In the genomic region with DNA sequence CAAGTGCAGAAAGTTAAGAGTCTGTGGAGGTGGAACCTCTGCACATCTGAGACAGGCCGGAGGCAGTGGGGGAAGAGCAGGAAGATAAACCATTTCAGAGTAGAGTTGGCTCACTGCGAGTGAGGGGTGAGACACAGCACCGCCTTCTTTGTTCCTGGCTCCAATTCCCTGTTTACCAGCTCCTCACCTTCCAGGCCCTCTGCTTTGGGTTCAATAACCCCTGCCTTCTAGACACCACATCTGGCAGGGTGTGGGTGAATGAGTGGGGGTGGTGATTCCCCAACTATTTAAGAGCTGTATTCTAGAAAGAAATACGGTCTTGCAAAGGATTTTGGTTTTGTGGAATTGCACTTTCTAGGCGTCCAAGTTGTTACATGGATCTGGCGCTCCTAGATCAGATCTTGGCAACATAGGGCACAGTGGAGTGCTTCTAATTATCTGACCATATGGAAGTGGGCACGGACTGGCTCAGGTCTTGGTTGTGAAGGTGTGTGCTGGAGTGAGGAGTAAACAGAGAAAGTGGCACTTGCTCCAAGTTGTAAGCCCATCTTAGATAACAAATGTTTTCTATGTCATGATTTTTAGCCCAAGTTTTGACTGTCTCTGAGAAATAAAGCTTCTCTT, we compare ENCODE assay signal across 2 cellular contexts.
TF ChIP-seq lines count a peak whose summit lies in the region.

No MANE protein-coding gene starts in this region.

TF ChIP-seq in liver, 16 proteins besides CTCF, POLR2A, EP300 and RAD21 (continued from another document):
- TF ChIP-seq, protein P1, sequence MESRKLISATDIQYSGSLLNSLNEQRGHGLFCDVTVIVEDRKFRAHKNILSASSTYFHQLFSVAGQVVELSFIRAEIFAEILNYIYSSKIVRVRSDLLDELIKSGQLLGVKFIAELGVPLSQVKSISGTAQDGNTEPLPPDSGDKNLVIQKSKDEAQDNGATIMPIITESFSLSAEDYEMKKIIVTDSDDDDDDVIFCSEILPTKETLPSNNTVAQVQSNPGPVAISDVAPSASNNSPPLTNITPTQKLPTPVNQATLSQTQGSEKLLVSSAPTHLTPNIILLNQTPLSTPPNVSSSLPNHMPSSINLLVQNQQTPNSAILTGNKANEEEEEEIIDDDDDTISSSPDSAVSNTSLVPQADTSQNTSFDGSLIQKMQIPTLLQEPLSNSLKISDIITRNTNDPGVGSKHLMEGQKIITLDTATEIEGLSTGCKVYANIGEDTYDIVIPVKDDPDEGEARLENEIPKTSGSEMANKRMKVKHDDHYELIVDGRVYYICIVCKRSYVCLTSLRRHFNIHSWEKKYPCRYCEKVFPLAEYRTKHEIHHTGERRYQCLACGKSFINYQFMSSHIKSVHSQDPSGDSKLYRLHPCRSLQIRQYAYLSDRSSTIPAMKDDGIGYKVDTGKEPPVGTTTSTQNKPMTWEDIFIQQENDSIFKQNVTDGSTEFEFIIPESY (IDR thresholded peaks at IDR 0.05), result peak; percentile 18
- TF ChIP-seq HNF4A (conservative IDR thresholded peaks at IDR 0.05) (peak; percentile 47 to 54), JUND (IDR thresholded peaks at IDR 0.05) (peak in 1 of 2 donors; percentile 8), HNF4G (IDR thresholded peaks at IDR 0.05) (no peak), YY1 (IDR thresholded peaks at IDR 0.05) (no peak), NR2F2 (IDR thresholded peaks at IDR 0.05) (no peak), SP1 (IDR thresholded peaks at IDR 0.05) (no peak), RXRA (IDR thresholded peaks at IDR 0.05) (peak; percentile 88 to 90), TAF1 (conservative IDR thresholded peaks at IDR 0.05) (no peak), FOXA1 (IDR thresholded peaks at IDR 0.05) (no peak), GABPA (IDR thresholded peaks at IDR 0.05 in 1 of 2, conservative IDR thresholded peaks at IDR 0.05 in 1 of 2) (no peak), FOXA2 (IDR thresholded peaks at IDR 0.05) (no peak)
- TF ChIP-seq, protein P2, sequence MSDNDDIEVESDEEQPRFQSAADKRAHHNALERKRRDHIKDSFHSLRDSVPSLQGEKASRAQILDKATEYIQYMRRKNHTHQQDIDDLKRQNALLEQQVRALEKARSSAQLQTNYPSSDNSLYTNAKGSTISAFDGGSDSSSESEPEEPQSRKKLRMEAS (IDR thresholded peaks at IDR 0.05), result no peak
- TF ChIP-seq, protein P3, sequence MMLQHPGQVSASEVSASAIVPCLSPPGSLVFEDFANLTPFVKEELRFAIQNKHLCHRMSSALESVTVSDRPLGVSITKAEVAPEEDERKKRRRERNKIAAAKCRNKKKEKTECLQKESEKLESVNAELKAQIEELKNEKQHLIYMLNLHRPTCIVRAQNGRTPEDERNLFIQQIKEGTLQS (IDR thresholded peaks at IDR 0.05), result no peak
- TF ChIP-seq, protein P4, sequence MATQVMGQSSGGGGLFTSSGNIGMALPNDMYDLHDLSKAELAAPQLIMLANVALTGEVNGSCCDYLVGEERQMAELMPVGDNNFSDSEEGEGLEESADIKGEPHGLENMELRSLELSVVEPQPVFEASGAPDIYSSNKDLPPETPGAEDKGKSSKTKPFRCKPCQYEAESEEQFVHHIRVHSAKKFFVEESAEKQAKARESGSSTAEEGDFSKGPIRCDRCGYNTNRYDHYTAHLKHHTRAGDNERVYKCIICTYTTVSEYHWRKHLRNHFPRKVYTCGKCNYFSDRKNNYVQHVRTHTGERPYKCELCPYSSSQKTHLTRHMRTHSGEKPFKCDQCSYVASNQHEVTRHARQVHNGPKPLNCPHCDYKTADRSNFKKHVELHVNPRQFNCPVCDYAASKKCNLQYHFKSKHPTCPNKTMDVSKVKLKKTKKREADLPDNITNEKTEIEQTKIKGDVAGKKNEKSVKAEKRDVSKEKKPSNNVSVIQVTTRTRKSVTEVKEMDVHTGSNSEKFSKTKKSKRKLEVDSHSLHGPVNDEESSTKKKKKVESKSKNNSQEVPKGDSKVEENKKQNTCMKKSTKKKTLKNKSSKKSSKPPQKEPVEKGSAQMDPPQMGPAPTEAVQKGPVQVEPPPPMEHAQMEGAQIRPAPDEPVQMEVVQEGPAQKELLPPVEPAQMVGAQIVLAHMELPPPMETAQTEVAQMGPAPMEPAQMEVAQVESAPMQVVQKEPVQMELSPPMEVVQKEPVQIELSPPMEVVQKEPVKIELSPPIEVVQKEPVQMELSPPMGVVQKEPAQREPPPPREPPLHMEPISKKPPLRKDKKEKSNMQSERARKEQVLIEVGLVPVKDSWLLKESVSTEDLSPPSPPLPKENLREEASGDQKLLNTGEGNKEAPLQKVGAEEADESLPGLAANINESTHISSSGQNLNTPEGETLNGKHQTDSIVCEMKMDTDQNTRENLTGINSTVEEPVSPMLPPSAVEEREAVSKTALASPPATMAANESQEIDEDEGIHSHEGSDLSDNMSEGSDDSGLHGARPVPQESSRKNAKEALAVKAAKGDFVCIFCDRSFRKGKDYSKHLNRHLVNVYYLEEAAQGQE (IDR thresholded peaks at IDR 0.05), result no peak

TF ChIP-seq in HepG2, 621 proteins besides CTCF, POLR2A, EP300 and RAD21 (continued from another document):
- TF ChIP-seq, protein P5, sequence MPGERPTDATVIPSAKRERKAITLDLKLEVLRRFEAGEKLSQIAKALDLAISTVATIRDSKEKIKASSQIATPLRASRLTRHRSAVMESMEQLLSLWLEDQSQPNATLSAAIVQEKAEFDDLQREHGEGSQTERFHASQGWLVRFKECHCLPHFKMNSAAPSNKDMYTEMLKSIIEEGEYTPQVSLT (CRISPR knock-in tag; IDR thresholded peaks at IDR 0.05; ENCODE audit: borderline replicate concordance, low read depth), result no peak
- TF ChIP-seq ATAD3A (CRISPR knock-in tag; IDR thresholded peaks at IDR 0.05), result no peak
- TF ChIP-seq GATAD2A (CRISPR knock-in tag; IDR thresholded peaks at IDR 0.05), result no peak
- TF ChIP-seq ZNF20 (CRISPR knock-in tag; IDR thresholded peaks at IDR 0.05), result no peak
- no peak for TF ChIP-seq MED13 (CRISPR knock-in tag; IDR thresholded peaks at IDR 0.05)
- TF ChIP-seq ZNF205 (CRISPR knock-in tag; IDR thresholded peaks at IDR 0.05), result no peak
- TF ChIP-seq NR1H2 (CRISPR knock-in tag; IDR thresholded peaks at IDR 0.05; ENCODE audit: borderline replicate concordance, low read depth), result no peak
- TF ChIP-seq CEBPG (CRISPR knock-in tag; IDR thresholded peaks at IDR 0.05), result no peak
- no peak for TF ChIP-seq ZNF235 (CRISPR knock-in tag; IDR thresholded peaks at IDR 0.05; ENCODE audit: borderline replicate concordance)
- TF ChIP-seq EZH2 (conservative IDR thresholded peaks at IDR 0.05; ENCODE audit: low read depth, low read length), result no peak
- TF ChIP-seq ZSCAN20 (CRISPR knock-in tag; IDR thresholded peaks at IDR 0.05; ENCODE audit: borderline replicate concordance), result no peak
- no peak for TF ChIP-seq ZNF615 (CRISPR knock-in tag; IDR thresholded peaks at IDR 0.05; ENCODE audit: borderline replicate concordance)
